ENCODE assay signal across 8 cellular contexts in the genomic region with DNA sequence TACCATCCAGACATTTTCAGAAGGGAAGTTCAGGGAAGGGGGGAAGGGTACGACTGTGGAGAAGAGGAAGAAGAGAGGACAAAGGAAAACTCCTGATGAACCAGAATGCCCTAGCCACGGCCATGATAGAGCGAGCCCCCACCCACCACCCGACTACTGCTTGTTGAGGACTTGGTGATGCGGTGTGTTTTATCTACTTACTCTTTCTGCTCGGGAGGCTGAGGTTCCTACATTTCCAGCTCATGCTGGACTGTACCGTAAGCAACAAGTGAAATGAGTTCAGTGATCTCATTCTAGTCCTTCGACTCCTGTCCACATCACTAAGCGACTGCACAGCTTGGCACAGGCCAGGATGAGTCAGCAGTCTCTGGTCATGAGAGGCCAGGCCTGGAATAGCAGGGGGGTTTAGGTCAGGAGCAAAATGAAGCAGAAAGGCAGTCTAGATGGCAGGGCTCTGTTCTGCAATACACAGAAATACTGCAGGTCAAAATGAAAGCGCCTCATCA.
A peak's percentile ranks its signal among the peaks of the same experiment; 100 is the strongest.
DNase-seq lines count a peak whose midpoint lies in the region; ATAC-seq and TF ChIP-seq lines count a peak whose summit lies in the region.

No MANE protein-coding gene starts in this region.

- H3K4me1 Mint-ChIP-seq in MCF 10A (ENCODE audit: insufficient read depth, unreplicated experiment) (peaks cover 20% of the 10 kb centered on the region), progenitor cell of endocrine pancreas (ENCODE audit: low read depth) (no peaks in the 10 kb centered on the region)

- H3K9ac ChIP-seq in skeletal muscle satellite cell (ENCODE audit: low read depth, low read length), result peak overlapping the region; percentile 93

- H3K9me3 ChIP-seq in skeletal muscle satellite cell (replicated peaks; ENCODE audit: low read length), result no peaks in the 10 kb centered on the region

- peak overlapping the region; percentile 85 for H3K4me2 ChIP-seq in skeletal muscle satellite cell (ENCODE audit: low read length)

- peak; percentile 97 for DNase-seq in A172 (ENCODE audit: low spot score)
- DNase-seq in HuH-7.5 (ENCODE audit: low spot score), result peak; percentile 16
- DNase-seq in MCF 10A (ENCODE audit: unreplicated experiment), result peak; percentile 92
- DNase-seq in iPS-NIHi7 (ENCODE audit: extremely low spot score), result peak; percentile 26
- DNase-seq in progenitor cell of endocrine pancreas (ENCODE audit: low spot score, unreplicated experiment), result no peak
- DNase-seq in activated T-cell treated with anti-CD3 and anti-CD28 coated beads for 4 hours, result no peak

- ATAC-seq in HG02623 (IDR thresholded peaks at IDR 0.05; ENCODE audit: unreplicated experiment), result no peak

- H3K27me3 Mint-ChIP-seq in MCF 10A (ENCODE audit: insufficient read depth, unreplicated experiment) (no peaks in the 10 kb centered on the region), progenitor cell of endocrine pancreas (no peaks in the 10 kb centered on the region)

- no peak for TF ChIP-seq CTCF in MCF 10A (IDR thresholded peaks at IDR 0.05; ENCODE audit: unreplicated experiment)
- no peak for TF ChIP-seq CTCF in progenitor cell of endocrine pancreas (IDR thresholded peaks at IDR 0.05; ENCODE audit: unreplicated experiment)

- H3K27me3 ChIP-seq in skeletal muscle satellite cell (ENCODE audit: control insufficient read depth, insufficient read depth, low read length), result no peaks in the 10 kb centered on the region

- H3K4me3 Mint-ChIP-seq in MCF 10A (ENCODE audit: unreplicated experiment) (peak overlapping the region; percentile 48), progenitor cell of endocrine pancreas (ENCODE audit: low read depth) (no peak overlapping the region)

- H3K36me3 ChIP-seq in skeletal muscle satellite cell (ENCODE audit: insufficient read depth, low read length), result no peaks in the 10 kb centered on the region

- peaks cover 48% of the 10 kb centered on the region for H3K4me1 ChIP-seq in skeletal muscle satellite cell (ENCODE audit: control insufficient read depth, insufficient read depth, low read length)

- intact Hi-C loops in MCF 10A (cut with micrococcal nuclease), result no loop called here

- peak overlapping the region; percentile 82 for H3K27ac Mint-ChIP-seq in MCF 10A (ENCODE audit: low read depth, unreplicated experiment)
- no peak overlapping the region for H3K27ac Mint-ChIP-seq in progenitor cell of endocrine pancreas

- H3K36me3 Mint-ChIP-seq in MCF 10A (ENCODE audit: insufficient read depth, unreplicated experiment), result peaks cover 5% of the 10 kb centered on the region
- H3K36me3 Mint-ChIP-seq in progenitor cell of endocrine pancreas (ENCODE audit: insufficient read depth), result no peaks in the 10 kb centered on the region

- BruUV-seq in MCF 10A (replicated peaks; lab: Mats Ljungman, UMichigan), result no TSS peak

- CTCF ChIA-PET in MCF 10A (lab: Yijun Ruan, JAX), result interaction anchor here (0.6 to 1.0 kb wide), 2 partner anchors 12 to 54 kb away, joined by 3 read pairs; no protein-coding TSS in a partner anchor

- POLR2A ChIA-PET in MCF 10A (lab: Yijun Ruan, JAX), result interaction anchor here (0.6 to 1.0 kb wide), 3 partner anchors 13 to 80 kb away, joined by 3 read pairs; no protein-coding TSS in a partner anchor

- peak overlapping the region; percentile 70 for H3K4me3 ChIP-seq in skeletal muscle satellite cell (ENCODE audit: low read length)

- no peaks in the 10 kb centered on the region for H3K9me3 Mint-ChIP-seq in MCF 10A (ENCODE audit: unreplicated experiment)
- H3K9me3 Mint-ChIP-seq in progenitor cell of endocrine pancreas (ENCODE audit: low read depth), result no peaks in the 10 kb centered on the region

Comparison
In these comparisons a context has a peak if more than half of its experiments do, and no peak if none do; other contexts are left out.
1. DNase-seq: peak in A172 (single experiment), HuH-7.5 (single experiment), MCF 10A (single experiment) and iPS-NIHi7 (single experiment); none in progenitor cell of endocrine pancreas (single experiment) and activated T-cell treated with anti-CD3 and anti-CD28 coated beads for 4 hours (single experiment).